In the genomic region with DNA sequence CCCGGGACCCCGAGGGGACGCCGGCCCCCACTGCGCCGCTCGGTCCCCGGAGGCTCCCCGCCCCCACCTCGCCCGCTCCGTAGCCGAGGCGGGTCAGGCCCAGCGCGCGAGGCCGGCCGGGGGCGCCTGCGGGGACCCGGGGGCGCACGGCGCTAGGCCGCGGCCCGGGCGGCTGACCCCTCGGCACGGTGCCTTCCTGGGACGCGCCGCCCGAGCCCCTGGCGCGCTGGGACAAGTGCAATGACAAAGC, we compare ENCODE assay signal across 8 cellular contexts. TPM values are rescaled to one million over a fixed set of nuclear protein-coding genes. Genes with fewer than 3 reads are reported as not detected.
DNase-seq lines count a peak whose midpoint lies in the region; ATAC-seq and TF ChIP-seq lines count a peak whose summit lies in the region.

No MANE protein-coding gene starts in this region.

- H3K27ac ChIP-seq in OCI-LY3 (ENCODE audit: low read length) (peak overlapping the region; percentile 98), smooth muscle cell (ENCODE audit: low read depth) (peak overlapping the region; percentile 92)

- no peaks in the 10 kb centered on the region for H3K27me3 ChIP-seq in OCI-LY3 (ENCODE audit: low read depth, low read length)
- H3K27me3 ChIP-seq in smooth muscle cell (ENCODE audit: low read depth) = no peaks in the 10 kb centered on the region

- peaks cover 9% of the 10 kb centered on the region for H3F3A ChIP-seq in smooth muscle cell (ENCODE audit: low read depth)

- peak overlapping the region; percentile 96 for H3K9ac ChIP-seq in OCI-LY3 (ENCODE audit: low read length)
- H3K9ac ChIP-seq in smooth muscle cell (ENCODE audit: low read depth) = peak overlapping the region; percentile 88

- H3K9me3 ChIP-seq in OCI-LY3 (ENCODE audit: insufficient read depth, low read length) (no peaks in the 10 kb centered on the region), smooth muscle cell (replicated peaks; ENCODE audit: low read depth) (no peaks in the 10 kb centered on the region)

- H3K4me1 ChIP-seq in OCI-LY3 (ENCODE audit: low read length) (peaks cover 23% of the 10 kb centered on the region), smooth muscle cell (ENCODE audit: low read depth) (peaks cover 6% of the 10 kb centered on the region)

- peaks cover 30% of the 10 kb centered on the region; the same call in 1 of the 2 replicates for H4K20me1 ChIP-seq in OCI-LY3 (ENCODE audit: insufficient read depth, low read length)
- H4K20me1 ChIP-seq in smooth muscle cell (ENCODE audit: low read depth) = peaks cover 37% of the 10 kb centered on the region

- TF ChIP-seq CTCF in OCI-LY3 (IDR thresholded peaks at IDR 0.05; ENCODE audit: low read depth, low read length) (no peak), foreskin fibroblast (IDR thresholded peaks at IDR 0.05; ENCODE audit: low read depth, low read length) (no peak), smooth muscle cell (IDR thresholded peaks at IDR 0.05; ENCODE audit: borderline replicate concordance, insufficient read depth, poor library complexity, severe bottlenecking) (no peak)

- WGBS in smooth muscle cell (ENCODE audit: low lambda C conversion rate) = 0% methylated on average over 19 of the region's 37 CpGs

- H2AFZ ChIP-seq in OCI-LY3 (ENCODE audit: low read depth, low read length) = no peak overlapping the region
- no peak overlapping the region for H2AFZ ChIP-seq in smooth muscle cell (ENCODE audit: low read depth)

- H3K4me2 ChIP-seq in OCI-LY3 (ENCODE audit: low read length) (no peak overlapping the region), smooth muscle cell (peak overlapping the region; percentile 98)

- H3K79me2 ChIP-seq in OCI-LY3 (ENCODE audit: low read length) (peaks cover 73% of the 10 kb centered on the region), smooth muscle cell (ENCODE audit: low read depth) (peaks cover 50% of the 10 kb centered on the region)

- DNase-seq in foreskin fibroblast (peak in 1 of 2 donors; percentile 11), smooth muscle cell (lab: John Stamatoyannopoulos, UW; ENCODE audit: unreplicated experiment) (no peak), ecto neural progenitor cell (ENCODE audit: low spot score) (no peak), A172 (ENCODE audit: low spot score) (no peak), putamen (ENCODE audit: low spot score) (no peak), NCI-H2227 treated with DMSO at 0.1 percent for 48 hours (lab: John Stamatoyannopoulos, UW) (no peak)

- no peaks in the 10 kb centered on the region for H3K36me3 ChIP-seq in OCI-LY3 (replicated peaks; ENCODE audit: low read depth, low read length)
- H3K36me3 ChIP-seq in smooth muscle cell (ENCODE audit: low read depth) = no peaks in the 10 kb centered on the region

- H3K4me3 ChIP-seq in OCI-LY3 (ENCODE audit: low read length) (peak overlapping the region; percentile 93), foreskin fibroblast (ENCODE audit: low read depth in 1 of 2, low read length in 2 of 2) (peak overlapping the region; percentile 73 to 100), smooth muscle cell (peak overlapping the region; percentile 95)

- peak; percentile 5 for ATAC-seq in GM19455 (IDR thresholded peaks at IDR 0.05; ENCODE audit: unreplicated experiment)

RNA-seq across cellular contexts. Expression of a gene that starts 1.2 kb away (rescaled TPM):
- 18.4 and 21.6 TPM in 2 replicates for total RNA-seq in smooth muscle cell
- 6.6 and 10.2 TPM in 2 replicates for polyA plus RNA-seq in smooth muscle cell
- total RNA-seq in A172 (2014; rRNA removed; shearing (Covaris generic)) = 22.6 and 25.8 TPM in 2 replicates
